Comparison of ENCODE assay signal across 23 cellular contexts in the genomic region with DNA sequence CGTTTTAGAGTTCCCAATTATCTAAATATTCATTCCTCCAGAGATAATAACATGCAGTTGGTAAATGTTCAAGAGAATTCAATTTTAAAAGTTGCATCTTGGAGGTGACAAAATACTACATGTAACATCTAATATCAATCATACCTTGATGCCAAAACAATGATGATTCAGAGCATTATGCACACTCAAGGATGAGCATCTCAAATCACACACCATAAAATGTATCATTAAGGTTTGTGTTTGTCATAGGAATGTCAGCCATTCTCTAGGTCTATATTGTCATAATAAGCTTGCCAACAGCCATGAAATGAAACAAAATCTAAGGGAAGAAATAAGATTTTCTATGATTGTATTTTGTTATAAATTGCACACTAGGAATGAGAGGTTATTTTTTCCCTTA.
"Had no signal": no experiment of that assay in that cellular context is flagged by ENCODE, and none has a peak within 500 bp of the region (broad histone marks: within the 10 kb centered on the region; RNA-seq: fewer than 3 reads in every experiment).

No MANE protein-coding gene starts in this region.

- H3K27ac Mint-ChIP-seq: dendritic cell treated with granulocyte-macrophage colony-stimulating factor and Interleukin-4, amounts not matched to agents 40 ng/mL and 50 ng/mL, for 4 days; effector memory CD8-positive, alpha-beta T cell had no signal

- H3K4me1 ChIP-seq: colonic mucosa, esophagus muscularis mucosa, esophagus squamous epithelium, foreskin keratinocyte, gastrocnemius medialis, gastroesophageal sphincter, heart left ventricle, heart right ventricle had no signal

- H3K4me3 Mint-ChIP-seq: dendritic cell treated with granulocyte-macrophage colony-stimulating factor and Interleukin-4, amounts not matched to agents 40 ng/mL and 50 ng/mL, for 4 days; effector memory CD8-positive, alpha-beta T cell had no signal

- H3K4me3 ChIP-seq: colonic mucosa, coronary artery, dorsolateral prefrontal cortex, esophagus muscularis mucosa, esophagus squamous epithelium, gastrocnemius medialis, gastroesophageal sphincter, heart left ventricle, heart right ventricle had no signal

- H3K27me3 ChIP-seq: colonic mucosa, dorsolateral prefrontal cortex, esophagus muscularis mucosa, esophagus squamous epithelium, foreskin keratinocyte, gastrocnemius medialis, gastroesophageal sphincter, heart left ventricle, heart right ventricle had no signal

- H3K27me3 Mint-ChIP-seq: dendritic cell treated with granulocyte-macrophage colony-stimulating factor and Interleukin-4, amounts not matched to agents 40 ng/mL and 50 ng/mL, for 4 days; effector memory CD8-positive, alpha-beta T cell had no signal

- DNase-seq: colonic mucosa; cortex of kidney; dermis blood vessel endothelial cell; dorsolateral prefrontal cortex; effector CD4-positive, alpha-beta T cell; effector CD8-positive, alpha-beta T cell; effector memory CD4-positive, alpha-beta T cell; effector memory CD8-positive, alpha-beta T cell; erythroblast; esophagus squamous epithelium; foreskin fibroblast; foreskin keratinocyte; foreskin melanocyte; gastrocnemius medialis; glutamatergic neuron; head of caudate nucleus; heart left ventricle; heart right ventricle had no signal

- H3K27ac ChIP-seq: colonic mucosa, coronary artery, dorsolateral prefrontal cortex, epithelial cell of prostate, esophagus muscularis mucosa, esophagus squamous epithelium, foreskin keratinocyte, gastrocnemius medialis, gastroesophageal sphincter, heart left ventricle, heart right ventricle had no signal

- H3K36me3 ChIP-seq: colonic mucosa, esophagus muscularis mucosa, esophagus squamous epithelium, gastrocnemius medialis, gastroesophageal sphincter, heart left ventricle, heart right ventricle had no signal

- H3K9me3 ChIP-seq: colonic mucosa, esophagus muscularis mucosa, esophagus squamous epithelium, gastrocnemius medialis had no signal
